Comparison of ENCODE assay signal across 1 cellular context in the genomic region with DNA sequence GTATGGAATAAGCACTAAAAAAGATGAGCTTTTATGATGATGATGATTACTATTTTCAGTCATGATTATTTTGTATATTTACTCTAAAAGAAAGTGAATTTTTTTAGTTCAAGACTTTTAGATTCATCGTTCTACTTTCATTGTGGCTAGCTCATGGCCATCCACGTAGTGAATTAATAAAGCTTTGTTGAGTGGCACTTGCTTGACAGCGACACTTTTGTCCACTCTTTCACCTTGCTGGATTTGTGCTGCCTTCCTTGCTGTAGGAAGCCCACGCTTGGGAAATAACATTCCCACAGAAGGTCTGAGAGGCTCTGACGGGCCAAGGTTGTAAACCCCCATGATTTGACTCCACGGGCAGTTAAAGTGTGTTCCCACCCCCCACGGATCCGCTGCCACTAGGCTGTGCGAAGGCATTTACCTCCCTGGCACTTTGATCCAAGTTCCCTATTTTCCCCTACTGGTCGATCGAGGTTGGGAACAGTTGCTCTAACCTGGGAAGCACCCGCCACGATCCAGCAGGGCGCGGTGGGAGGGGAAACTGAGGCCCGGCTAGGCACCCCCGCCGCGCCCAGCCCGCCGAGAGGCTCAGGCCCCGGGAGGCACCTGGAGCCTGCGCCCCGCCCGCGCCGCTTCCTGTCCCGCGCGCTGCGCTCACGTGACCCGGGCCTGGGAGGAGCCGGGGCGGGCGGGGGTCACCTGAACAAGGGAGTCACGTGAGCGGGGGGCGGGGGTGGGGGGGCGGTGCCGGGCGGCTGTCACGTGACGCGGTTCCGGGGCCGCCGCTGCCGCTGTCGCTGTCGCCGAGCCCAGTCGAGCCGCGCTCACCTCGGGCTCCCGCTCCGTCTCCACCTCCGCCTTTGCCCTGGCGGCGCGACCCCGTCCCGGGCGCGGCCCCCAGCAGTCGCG.
A peak's percentile ranks its signal among the peaks of the same experiment; 100 is the strongest.
TF ChIP-seq lines count a peak whose summit lies in the region.

A gene with protein sequence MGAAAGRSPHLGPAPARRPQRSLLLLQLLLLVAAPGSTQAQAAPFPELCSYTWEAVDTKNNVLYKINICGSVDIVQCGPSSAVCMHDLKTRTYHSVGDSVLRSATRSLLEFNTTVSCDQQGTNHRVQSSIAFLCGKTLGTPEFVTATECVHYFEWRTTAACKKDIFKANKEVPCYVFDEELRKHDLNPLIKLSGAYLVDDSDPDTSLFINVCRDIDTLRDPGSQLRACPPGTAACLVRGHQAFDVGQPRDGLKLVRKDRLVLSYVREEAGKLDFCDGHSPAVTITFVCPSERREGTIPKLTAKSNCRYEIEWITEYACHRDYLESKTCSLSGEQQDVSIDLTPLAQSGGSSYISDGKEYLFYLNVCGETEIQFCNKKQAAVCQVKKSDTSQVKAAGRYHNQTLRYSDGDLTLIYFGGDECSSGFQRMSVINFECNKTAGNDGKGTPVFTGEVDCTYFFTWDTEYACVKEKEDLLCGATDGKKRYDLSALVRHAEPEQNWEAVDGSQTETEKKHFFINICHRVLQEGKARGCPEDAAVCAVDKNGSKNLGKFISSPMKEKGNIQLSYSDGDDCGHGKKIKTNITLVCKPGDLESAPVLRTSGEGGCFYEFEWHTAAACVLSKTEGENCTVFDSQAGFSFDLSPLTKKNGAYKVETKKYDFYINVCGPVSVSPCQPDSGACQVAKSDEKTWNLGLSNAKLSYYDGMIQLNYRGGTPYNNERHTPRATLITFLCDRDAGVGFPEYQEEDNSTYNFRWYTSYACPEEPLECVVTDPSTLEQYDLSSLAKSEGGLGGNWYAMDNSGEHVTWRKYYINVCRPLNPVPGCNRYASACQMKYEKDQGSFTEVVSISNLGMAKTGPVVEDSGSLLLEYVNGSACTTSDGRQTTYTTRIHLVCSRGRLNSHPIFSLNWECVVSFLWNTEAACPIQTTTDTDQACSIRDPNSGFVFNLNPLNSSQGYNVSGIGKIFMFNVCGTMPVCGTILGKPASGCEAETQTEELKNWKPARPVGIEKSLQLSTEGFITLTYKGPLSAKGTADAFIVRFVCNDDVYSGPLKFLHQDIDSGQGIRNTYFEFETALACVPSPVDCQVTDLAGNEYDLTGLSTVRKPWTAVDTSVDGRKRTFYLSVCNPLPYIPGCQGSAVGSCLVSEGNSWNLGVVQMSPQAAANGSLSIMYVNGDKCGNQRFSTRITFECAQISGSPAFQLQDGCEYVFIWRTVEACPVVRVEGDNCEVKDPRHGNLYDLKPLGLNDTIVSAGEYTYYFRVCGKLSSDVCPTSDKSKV (N-terminal part only) (plus strand): TSS at position 788 of the 909 bp plus-strand sequence. CDS start 165 bp downstream, outside the sequence.

TF ChIP-seq in HEK293, 187 proteins besides CTCF, POLR2A, EP300 and RAD21 (continued from another document and continues in another):
- TF ChIP-seq ATF2 (tag by site-specific recombination; IDR thresholded peaks at IDR 0.05; ENCODE audit: low read depth), result no peak
- no peak for TF ChIP-seq ZNF426 (tag by site-specific recombination; IDR thresholded peaks at IDR 0.05)
- TF ChIP-seq, protein P1, sequence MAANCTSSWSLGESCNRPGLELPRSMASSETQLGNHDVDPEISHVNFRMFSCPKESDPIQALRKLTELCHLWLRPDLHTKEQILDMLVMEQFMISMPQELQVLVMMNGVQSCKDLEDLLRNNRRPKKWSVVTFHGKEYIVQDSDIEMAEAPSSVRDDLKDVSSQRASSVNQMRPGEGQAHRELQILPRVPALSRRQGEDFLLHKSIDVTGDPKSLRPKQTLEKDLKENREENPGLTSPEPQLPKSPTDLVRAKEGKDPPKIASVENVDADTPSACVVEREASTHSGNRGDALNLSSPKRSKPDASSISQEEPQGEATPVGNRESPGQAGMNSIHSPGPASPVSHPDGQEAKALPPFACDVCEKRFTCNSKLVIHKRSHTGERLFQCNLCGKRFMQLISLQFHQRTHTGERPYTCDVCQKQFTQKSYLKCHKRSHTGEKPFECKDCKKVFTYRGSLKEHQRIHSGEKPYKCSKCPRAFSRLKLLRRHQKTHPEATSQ (tag by site-specific recombination; IDR thresholded peaks at IDR 0.05), result no peak
- TF ChIP-seq REPIN1 (tag by site-specific recombination; IDR thresholded peaks at IDR 0.05; ENCODE audit: low read depth), result no peak
- no peak for TF ChIP-seq ZNF621 (tag by site-specific recombination; IDR thresholded peaks at IDR 0.05)
- TF ChIP-seq ZNF391 (tag by site-specific recombination; IDR thresholded peaks at IDR 0.05; ENCODE audit: borderline replicate concordance, low read depth), result peak; percentile 51; the same call in 1 of the 2 replicates
- no peak for TF ChIP-seq ZSCAN16 (tag by site-specific recombination; IDR thresholded peaks at IDR 0.05)
- no peak for TF ChIP-seq MYNN (tag by site-specific recombination; IDR thresholded peaks at IDR 0.05; ENCODE audit: borderline replicate concordance)
- TF ChIP-seq, protein P2, sequence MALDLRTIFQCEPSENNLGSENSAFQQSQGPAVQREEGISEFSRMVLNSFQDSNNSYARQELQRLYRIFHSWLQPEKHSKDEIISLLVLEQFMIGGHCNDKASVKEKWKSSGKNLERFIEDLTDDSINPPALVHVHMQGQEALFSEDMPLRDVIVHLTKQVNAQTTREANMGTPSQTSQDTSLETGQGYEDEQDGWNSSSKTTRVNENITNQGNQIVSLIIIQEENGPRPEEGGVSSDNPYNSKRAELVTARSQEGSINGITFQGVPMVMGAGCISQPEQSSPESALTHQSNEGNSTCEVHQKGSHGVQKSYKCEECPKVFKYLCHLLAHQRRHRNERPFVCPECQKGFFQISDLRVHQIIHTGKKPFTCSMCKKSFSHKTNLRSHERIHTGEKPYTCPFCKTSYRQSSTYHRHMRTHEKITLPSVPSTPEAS (tag by site-specific recombination; IDR thresholded peaks at IDR 0.05), result peak; percentile 27; the same call in 1 of the 2 replicates
- TF ChIP-seq KLF8 (tag by site-specific recombination; IDR thresholded peaks at IDR 0.05), result peak; percentile 62; the same call in 1 of the 2 replicates
- no peak for TF ChIP-seq ZFP3 (tag by site-specific recombination; IDR thresholded peaks at IDR 0.05; ENCODE audit: low read depth)
- TF ChIP-seq ZNF140 (tag by site-specific recombination; IDR thresholded peaks at IDR 0.05), result no peak
- TF ChIP-seq ZBTB20 (tag by site-specific recombination; IDR thresholded peaks at IDR 0.05), result no peak
- TF ChIP-seq, protein P3, sequence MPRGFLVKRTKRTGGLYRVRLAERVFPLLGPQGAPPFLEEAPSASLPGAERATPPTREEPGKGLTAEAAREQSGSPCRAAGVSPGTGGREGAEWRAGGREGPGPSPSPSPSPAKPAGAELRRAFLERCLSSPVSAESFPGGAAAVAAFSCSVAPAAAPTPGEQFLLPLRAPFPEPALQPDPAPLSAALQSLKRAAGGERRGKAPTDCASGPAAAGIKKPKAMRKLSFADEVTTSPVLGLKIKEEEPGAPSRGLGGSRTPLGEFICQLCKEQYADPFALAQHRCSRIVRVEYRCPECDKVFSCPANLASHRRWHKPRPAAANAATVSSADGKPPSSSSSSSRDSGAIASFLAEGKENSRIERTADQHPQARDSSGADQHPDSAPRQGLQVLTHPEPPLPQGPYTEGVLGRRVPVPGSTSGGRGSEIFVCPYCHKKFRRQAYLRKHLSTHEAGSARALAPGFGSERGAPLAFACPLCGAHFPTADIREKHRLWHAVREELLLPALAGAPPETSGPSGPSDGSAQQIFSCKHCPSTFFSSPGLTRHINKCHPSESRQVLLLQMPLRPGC (tag by site-specific recombination; IDR thresholded peaks at IDR 0.05), result no peak
- 0 out of 2 replicates have a peak, but pooled peaks have one; percentile 23 for TF ChIP-seq ZBTB11 (tag by site-specific recombination; conservative IDR thresholded peaks at IDR 0.05; ENCODE audit: low read depth)
- TF ChIP-seq TRIM28 (IDR thresholded peaks at IDR 0.05; ENCODE audit: borderline replicate concordance, low read length), result no peak
- no peak for TF ChIP-seq ZNF132 (tag by site-specific recombination; IDR thresholded peaks at IDR 0.05; ENCODE audit: borderline replicate concordance)
- TF ChIP-seq, protein P4, sequence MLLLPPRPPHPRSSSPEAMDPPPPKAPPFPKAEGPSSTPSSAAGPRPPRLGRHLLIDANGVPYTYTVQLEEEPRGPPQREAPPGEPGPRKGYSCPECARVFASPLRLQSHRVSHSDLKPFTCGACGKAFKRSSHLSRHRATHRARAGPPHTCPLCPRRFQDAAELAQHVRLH (tag by site-specific recombination; IDR thresholded peaks at IDR 0.05), result no peak
- no peak for TF ChIP-seq HOXC10 (CRISPR knock-in tag; IDR thresholded peaks at IDR 0.05)
- no peak for TF ChIP-seq OSR2 (tag by site-specific recombination; IDR thresholded peaks at IDR 0.05)
- no peak for TF ChIP-seq REST (tag by site-specific recombination; IDR thresholded peaks at IDR 0.05)
- TF ChIP-seq ZNF560 (tag by site-specific recombination; IDR thresholded peaks at IDR 0.05; ENCODE audit: borderline replicate concordance), result no peak
- no peak for TF ChIP-seq ZNF423 (tag by site-specific recombination; IDR thresholded peaks at IDR 0.05)
- TF ChIP-seq SP3 (tag by site-specific recombination; IDR thresholded peaks at IDR 0.05), result no peak
- TF ChIP-seq SALL2 (tag by site-specific recombination; IDR thresholded peaks at IDR 0.05; ENCODE audit: borderline replicate concordance), result no peak
- peak; percentile 31; the same call in 1 of the 2 replicates for TF ChIP-seq ZFHX2 (tag by site-specific recombination; conservative IDR thresholded peaks at IDR 0.05)
- no peak for TF ChIP-seq PRDM10 (tag by site-specific recombination; IDR thresholded peaks at IDR 0.05)
